ENCODE assay signal across 8 cellular contexts in the genomic region with DNA sequence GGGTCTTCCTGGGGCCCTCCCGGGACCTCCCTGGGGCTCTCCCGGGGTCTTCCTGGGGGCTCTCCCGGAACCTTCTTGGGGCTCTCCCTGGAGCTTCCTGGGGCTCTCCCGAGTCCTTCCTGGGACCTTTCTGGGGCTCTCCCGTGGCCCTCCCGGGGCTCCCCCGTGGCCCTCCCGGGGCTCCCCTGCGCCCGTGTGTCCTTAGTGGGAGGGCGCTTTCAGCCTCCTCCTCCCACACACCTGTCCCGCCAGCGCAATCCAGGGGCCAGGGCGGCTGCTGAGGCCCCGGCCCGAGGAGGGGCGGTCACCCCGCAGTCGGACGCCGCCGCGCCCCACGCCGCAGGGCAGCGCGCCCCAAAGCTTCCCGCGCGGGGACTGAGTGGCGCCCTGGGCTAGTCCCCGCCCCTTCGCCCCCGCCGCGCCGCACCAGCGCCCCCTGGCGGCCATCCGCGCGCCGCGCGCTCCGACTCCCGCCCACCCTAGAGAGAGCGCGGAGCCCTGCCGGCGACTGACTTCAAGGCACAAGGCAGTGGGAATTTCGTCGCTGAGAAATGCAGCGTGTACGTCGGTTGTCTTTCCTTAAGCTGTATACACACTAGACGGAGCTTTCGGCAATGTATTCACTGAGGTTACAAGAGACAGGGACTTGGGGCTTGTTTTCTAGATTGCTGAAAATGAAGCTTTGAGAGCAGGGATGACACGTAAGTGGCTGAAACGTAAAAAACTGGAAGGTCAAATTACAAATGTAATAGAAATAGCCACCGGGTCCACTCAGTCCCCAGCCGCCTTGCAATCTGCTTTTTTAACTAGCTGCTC. TPM values are rescaled to one million over a fixed set of nuclear protein-coding genes. Genes with fewer than 3 reads are reported as not detected.
A peak's percentile ranks its signal among the peaks of the same experiment; 100 is the strongest.
DNase-seq lines count a peak whose midpoint lies in the region; ATAC-seq and TF ChIP-seq lines count a peak whose summit lies in the region.

No MANE protein-coding gene starts in this region.

- no peak overlapping the region for H3K27ac Mint-ChIP-seq in activated CD4-positive, alpha-beta memory T cell treated with anti-CD3 and anti-CD28 coated beads, Interleukin-2, amount 10 ng/mL, durations not matched to agents 7 days and 5 days
- no peak overlapping the region for H3K27ac Mint-ChIP-seq in memory B cell

- no peaks in the 10 kb centered on the region for H3K36me3 ChIP-seq in BJ (ENCODE audit: control insufficient read depth, insufficient read depth, low read length)
- no peaks in the 10 kb centered on the region for H3K36me3 ChIP-seq in effector memory CD4-positive, alpha-beta T cell (ENCODE audit: control insufficient read depth, insufficient read depth, low read length)

- H3K9me3 ChIP-seq in effector memory CD4-positive, alpha-beta T cell (ENCODE audit: control insufficient read depth, low read length) = no peaks in the 10 kb centered on the region

- H3K4me1 ChIP-seq in effector memory CD4-positive, alpha-beta T cell (ENCODE audit: control insufficient read depth, insufficient read depth, low read length, poor library complexity, severe bottlenecking) = peaks cover 10% of the 10 kb centered on the region

- H3K4me3 Mint-ChIP-seq in activated CD4-positive, alpha-beta memory T cell treated with anti-CD3 and anti-CD28 coated beads, Interleukin-2, amount 10 ng/mL, durations not matched to agents 7 days and 5 days = peak overlapping the region; percentile 28
- H3K4me3 Mint-ChIP-seq in memory B cell = peak overlapping the region; percentile 51

- CTCF ChIA-PET in BJ (lab: Yijun Ruan, JAX) = interaction anchor here (0.6 to 4.1 kb wide), 46 partner anchors 9 to 431 kb away, joined by 3 to 84 read pairs (median 4); no protein-coding TSS in a partner anchor
- CTCF ChIA-PET in activated CD4-positive, alpha-beta memory T cell treated with anti-CD3 and anti-CD28 coated beads, Interleukin-2, amount 10 ng/mL, durations not matched to agents 7 days and 5 days (lab: Charles Lee) = interaction anchor here (0.6 to 4.0 kb wide), 44 partner anchors 12 to 1405 kb away, joined by 3 to 54 read pairs (median 4); a partner anchor contains a TSS

- H3K4me1 Mint-ChIP-seq in activated CD4-positive, alpha-beta memory T cell treated with anti-CD3 and anti-CD28 coated beads, Interleukin-2, amount 10 ng/mL, durations not matched to agents 7 days and 5 days = peaks cover 4% of the 10 kb centered on the region
- H3K4me1 Mint-ChIP-seq in memory B cell = peaks cover 6% of the 10 kb centered on the region

- no peak for DNase-seq in BJ (ENCODE audit: low read depth)
- peak; percentile 87 for DNase-seq in NCI-H69 (lab: John Stamatoyannopoulos, UW)
- peak; percentile 84 for DNase-seq in activated CD4-positive, alpha-beta memory T cell treated with anti-CD3 and anti-CD28 coated beads, Interleukin-2, amount 10 ng/mL, durations not matched to agents 7 days and 5 days
- DNase-seq in effector memory CD4-positive, alpha-beta T cell = peak; percentile 71 to 75 (median 74)
- DNase-seq in memory B cell (ENCODE audit: low spot score in 2 of 2) = peak; percentile 91 to 98
- DNase-seq in stimulated activated CD8-positive, alpha-beta memory T cell treated with anti-CD3 and anti-CD28 coated beads, Interleukin-12 subunit alpha, Interleukin-12 subunit beta, amount 100 ng/mL, for 24 hours (ENCODE audit: extremely low read depth) = peak; percentile 36

- H3K27me3 ChIP-seq in BJ (ENCODE audit: control insufficient read depth, insufficient read depth, low read length) = peaks cover 3% of the 10 kb centered on the region; the same call in 1 of the 2 replicates
- peaks cover 4% of the 10 kb centered on the region for H3K27me3 ChIP-seq in effector memory CD4-positive, alpha-beta T cell (replicated peaks; ENCODE audit: control insufficient read depth, insufficient read depth, low read length, poor library complexity, severe bottlenecking)

- peak; percentile 92 for ATAC-seq in GM19025 (IDR thresholded peaks at IDR 0.05; ENCODE audit: low read depth, unreplicated experiment)
- peak; percentile 92 for ATAC-seq in HG03196 (IDR thresholded peaks at IDR 0.05; ENCODE audit: unreplicated experiment)
- ATAC-seq in memory B cell (ENCODE audit: low read depth) = peak; percentile 95

- H3K9me3 Mint-ChIP-seq in activated CD4-positive, alpha-beta memory T cell treated with anti-CD3 and anti-CD28 coated beads, Interleukin-2, amount 10 ng/mL, durations not matched to agents 7 days and 5 days = no peaks in the 10 kb centered on the region
- H3K9me3 Mint-ChIP-seq in memory B cell = no peaks in the 10 kb centered on the region

- no peak overlapping the region for H3K27ac ChIP-seq in effector memory CD4-positive, alpha-beta T cell (ENCODE audit: insufficient read depth, low read length, poor library complexity, severe bottlenecking)

- no peaks in the 10 kb centered on the region for H3K36me3 Mint-ChIP-seq in activated CD4-positive, alpha-beta memory T cell treated with anti-CD3 and anti-CD28 coated beads, Interleukin-2, amount 10 ng/mL, durations not matched to agents 7 days and 5 days (ENCODE audit: low read depth)
- H3K36me3 Mint-ChIP-seq in memory B cell = no peaks in the 10 kb centered on the region

- POLR2A ChIA-PET in BJ (lab: Charles Lee) = interaction anchor here (0.5 kb wide), 1 partner anchor 312 kb away, joined by 3 read pairs; no protein-coding TSS in a partner anchor
- POLR2A ChIA-PET in activated CD4-positive, alpha-beta memory T cell treated with anti-CD3 and anti-CD28 coated beads, Interleukin-2, amount 10 ng/mL, durations not matched to agents 7 days and 5 days (lab: Charles Lee) = interaction anchor here (0.5 to 3.0 kb wide), 8 partner anchors 44 to 417 kb away, joined by 3 to 19 read pairs (median 4); no protein-coding TSS in a partner anchor

- peak; percentile 64 for TF ChIP-seq CTCF in BJ (IDR thresholded peaks at IDR 0.05; ENCODE audit: insufficient read depth, low read depth, low read length)

- peaks cover 27% of the 10 kb centered on the region for H3K27me3 Mint-ChIP-seq in activated CD4-positive, alpha-beta memory T cell treated with anti-CD3 and anti-CD28 coated beads, Interleukin-2, amount 10 ng/mL, durations not matched to agents 7 days and 5 days
- H3K27me3 Mint-ChIP-seq in memory B cell = no peaks in the 10 kb centered on the region

- peak overlapping the region; percentile 25 for H3K4me3 ChIP-seq in BJ (ENCODE audit: low read depth, low read length)
- peak overlapping the region; percentile 48 for H3K4me3 ChIP-seq in effector memory CD4-positive, alpha-beta T cell (ENCODE audit: insufficient read depth, low read depth, low read length, poor library complexity, severe bottlenecking)

RNA-seq across cellular contexts. Expression of a gene that starts 47.1 kb away (rescaled TPM):
- polyA plus RNA-seq in BJ (2011; rRNA removed) = 10.0 and 11.0 TPM in 2 replicates
- 8.7 and 9.1 TPM in 2 replicates for polyA minus RNA-seq in BJ (2011; rRNA and poly(A)+ RNA removed)
- total RNA-seq in activated CD4-positive, alpha-beta memory T cell treated with anti-CD3 and anti-CD28 coated beads, Interleukin-2, amount 10 ng/mL, durations not matched to agents 7 days and 5 days = 100 to 1,000 TPM; 276 to 283 TPM
